In genomic region chr12:9331218-9331626, GRCh38 we compare ENCODE assay signal across 8 cellular contexts.
DNase-seq lines count a peak whose midpoint lies in the region; ATAC-seq and TF ChIP-seq lines count a peak whose summit lies in the region.

No MANE protein-coding gene starts in this region.

- peak; percentile 93 for TF ChIP-seq CTCF in lower lobe of right lung (IDR thresholded peaks at IDR 0.05)

- DNase-seq in AG08395 (ENCODE audit: low spot score) (peak; percentile 73), NCI-H2107 (lab: John Stamatoyannopoulos, UW) (peak; percentile 27), dermis microvascular lymphatic vessel endothelial cell (ENCODE audit: low read depth in 2 of 2) (peak; percentile 22 to 46), lower lobe of right lung (peak; percentile 60)
- DNase-seq in activated CD4-positive, alpha-beta T cell treated with anti-CD3 and anti-CD28 coated beads, Interleukin-2, amount 10 ng/mL, durations not matched to agents 24 days and 14 days: peak; percentile 91
- peak; percentile 55 for DNase-seq in stimulated activated CD8-positive, alpha-beta memory T cell treated with anti-CD3 and anti-CD28 coated beads, Interleukin-15, amount 100 ng/mL, for 1 hour (ENCODE audit: low read depth)

- intact Hi-C loops in activated CD4-positive, alpha-beta T cell treated with anti-CD3 and anti-CD28 coated beads, Interleukin-2, amount 10 ng/mL, durations not matched to agents 24 days and 14 days (cut with micrococcal nuclease): loop anchor here (5.0 to 10.0 kb wide), 3 partner anchors 36 to 376 kb away; no protein-coding TSS in a partner anchor
- intact Hi-C loops in lower lobe of right lung (cut with DNase I): no loop called here

- no peak overlapping the region for H3K27ac ChIP-seq in lower lobe of right lung

- H3K27me3 ChIP-seq in lower lobe of right lung (ENCODE audit: low read depth): no peaks in the 10 kb centered on the region

- ATAC-seq in GM18909 (IDR thresholded peaks at IDR 0.05; ENCODE audit: poor library complexity, unreplicated experiment) (peak; percentile 55), lower lobe of right lung (peak; percentile 83 to 85), HG03571 (IDR thresholded peaks at IDR 0.05; ENCODE audit: unreplicated experiment) (no peak)

- H3K4me3 ChIP-seq in lower lobe of right lung: no peak overlapping the region

- H3K4me1 Mint-ChIP-seq in activated CD4-positive, alpha-beta T cell treated with anti-CD3 and anti-CD28 coated beads, Interleukin-2, amount 10 ng/mL, durations not matched to agents 24 days and 14 days: peaks cover 18% of the 10 kb centered on the region

- no peaks in the 10 kb centered on the region for H3K9me3 Mint-ChIP-seq in activated CD4-positive, alpha-beta T cell treated with anti-CD3 and anti-CD28 coated beads, Interleukin-2, amount 10 ng/mL, durations not matched to agents 24 days and 14 days

- no peaks in the 10 kb centered on the region for H3K27me3 Mint-ChIP-seq in activated CD4-positive, alpha-beta T cell treated with anti-CD3 and anti-CD28 coated beads, Interleukin-2, amount 10 ng/mL, durations not matched to agents 24 days and 14 days

- H3K36me3 Mint-ChIP-seq in activated CD4-positive, alpha-beta T cell treated with anti-CD3 and anti-CD28 coated beads, Interleukin-2, amount 10 ng/mL, durations not matched to agents 24 days and 14 days (ENCODE audit: low read depth): peaks cover 1% of the 10 kb centered on the region

- H3K4me3 Mint-ChIP-seq in activated CD4-positive, alpha-beta T cell treated with anti-CD3 and anti-CD28 coated beads, Interleukin-2, amount 10 ng/mL, durations not matched to agents 24 days and 14 days: no peak overlapping the region

- H3K9me3 ChIP-seq in lower lobe of right lung: peaks cover 2% of the 10 kb centered on the region

- H3K27ac Mint-ChIP-seq in activated CD4-positive, alpha-beta T cell treated with anti-CD3 and anti-CD28 coated beads, Interleukin-2, amount 10 ng/mL, durations not matched to agents 24 days and 14 days: no peak overlapping the region

- no peaks in the 10 kb centered on the region for H3K4me1 ChIP-seq in lower lobe of right lung

- no peaks in the 10 kb centered on the region for H3K36me3 ChIP-seq in lower lobe of right lung

Comparison
In these comparisons a context has a peak if more than half of its experiments do, and no peak if none do; other contexts are left out.
1. DNase-seq: peak in every context shown above with its lines; median percentile 91 in activated CD4-positive, alpha-beta T cell treated with anti-CD3 and anti-CD28 coated beads, Interleukin-2, amount 10 ng/mL, durations not matched to agents 24 days and 14 days; 73 in AG08395; 60 in lower lobe of right lung; 55 in stimulated activated CD8-positive, alpha-beta memory T cell treated with anti-CD3 and anti-CD28 coated beads, Interleukin-15, amount 100 ng/mL, for 1 hour; 34 in dermis microvascular lymphatic vessel endothelial cell; 27 in NCI-H2107.